Comparison of ENCODE assay signal across 1 cellular context in the genomic region with DNA sequence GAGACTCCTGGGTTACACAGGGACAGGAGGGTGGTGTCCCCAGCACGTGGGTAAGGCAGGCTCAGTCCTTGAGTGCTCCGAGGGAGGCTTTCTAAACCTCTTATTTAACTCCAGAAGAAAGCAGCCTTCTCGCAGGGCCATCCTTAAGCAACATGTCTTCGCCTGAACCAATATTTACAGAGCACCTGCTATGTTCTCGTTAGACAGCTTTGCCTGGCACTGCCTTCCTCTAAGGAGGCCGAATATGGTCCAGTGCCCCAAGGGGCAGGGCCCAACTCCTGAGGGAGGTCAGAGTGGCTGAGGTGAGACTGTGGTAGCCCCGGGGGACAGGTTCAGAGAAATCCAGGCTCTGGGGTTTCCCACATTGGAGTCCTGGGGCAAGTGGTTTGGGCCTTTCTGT.
TF ChIP-seq lines count a peak whose summit lies in the region.

No MANE protein-coding gene starts in this region.

TF ChIP-seq in K562, 482 proteins besides CTCF, POLR2A, EP300 and RAD21 (continued from another document):
- TF ChIP-seq, protein P1, sequence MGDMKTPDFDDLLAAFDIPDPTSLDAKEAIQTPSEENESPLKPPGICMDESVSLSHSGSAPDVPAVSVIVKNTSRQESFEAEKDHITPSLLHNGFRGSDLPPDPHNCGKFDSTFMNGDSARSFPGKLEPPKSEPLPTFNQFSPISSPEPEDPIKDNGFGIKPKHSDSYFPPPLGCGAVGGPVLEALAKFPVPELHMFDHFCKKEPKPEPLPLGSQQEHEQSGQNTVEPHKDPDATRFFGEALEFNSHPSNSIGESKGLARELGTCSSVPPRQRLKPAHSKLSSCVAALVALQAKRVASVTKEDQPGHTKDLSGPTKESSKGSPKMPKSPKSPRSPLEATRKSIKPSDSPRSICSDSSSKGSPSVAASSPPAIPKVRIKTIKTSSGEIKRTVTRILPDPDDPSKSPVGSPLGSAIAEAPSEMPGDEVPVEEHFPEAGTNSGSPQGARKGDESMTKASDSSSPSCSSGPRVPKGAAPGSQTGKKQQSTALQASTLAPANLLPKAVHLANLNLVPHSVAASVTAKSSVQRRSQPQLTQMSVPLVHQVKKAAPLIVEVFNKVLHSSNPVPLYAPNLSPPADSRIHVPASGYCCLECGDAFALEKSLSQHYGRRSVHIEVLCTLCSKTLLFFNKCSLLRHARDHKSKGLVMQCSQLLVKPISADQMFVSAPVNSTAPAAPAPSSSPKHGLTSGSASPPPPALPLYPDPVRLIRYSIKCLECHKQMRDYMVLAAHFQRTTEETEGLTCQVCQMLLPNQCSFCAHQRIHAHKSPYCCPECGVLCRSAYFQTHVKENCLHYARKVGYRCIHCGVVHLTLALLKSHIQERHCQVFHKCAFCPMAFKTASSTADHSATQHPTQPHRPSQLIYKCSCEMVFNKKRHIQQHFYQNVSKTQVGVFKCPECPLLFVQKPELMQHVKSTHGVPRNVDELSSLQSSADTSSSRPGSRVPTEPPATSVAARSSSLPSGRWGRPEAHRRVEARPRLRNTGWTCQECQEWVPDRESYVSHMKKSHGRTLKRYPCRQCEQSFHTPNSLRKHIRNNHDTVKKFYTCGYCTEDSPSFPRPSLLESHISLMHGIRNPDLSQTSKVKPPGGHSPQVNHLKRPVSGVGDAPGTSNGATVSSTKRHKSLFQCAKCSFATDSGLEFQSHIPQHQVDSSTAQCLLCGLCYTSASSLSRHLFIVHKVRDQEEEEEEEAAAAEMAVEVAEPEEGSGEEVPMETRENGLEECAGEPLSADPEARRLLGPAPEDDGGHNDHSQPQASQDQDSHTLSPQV (IDR thresholded peaks at IDR 0.05): 0 out of 2 replicates have a peak, but pooled peaks have one; percentile 4
- TF ChIP-seq CBFA2T2 (conservative IDR thresholded peaks at IDR 0.05): no peak
- no peak for TF ChIP-seq HDGF (IDR thresholded peaks at IDR 0.05)
